ENCODE assay signal across 1 cellular context in genomic region chr13:99979453-99980200, GRCh38.
A peak's percentile ranks its signal among the peaks of the same experiment; 100 is the strongest.
TF ChIP-seq lines count a peak whose summit lies in the region.

No MANE protein-coding gene starts in this region.

TF ChIP-seq in HEK293, 187 proteins besides CTCF, POLR2A, EP300 and RAD21 (continued from another document and continues in another):
- TF ChIP-seq ZNF280C (tag by site-specific recombination; IDR thresholded peaks at IDR 0.05) (no peak), ZSCAN4 (tag by site-specific recombination; IDR thresholded peaks at IDR 0.05) (no peak), ZNF223 (tag by site-specific recombination; IDR thresholded peaks at IDR 0.05) (no peak), PBX3 (CRISPR knock-in tag; IDR thresholded peaks at IDR 0.05) (no peak), ZNF654 (tag by site-specific recombination; IDR thresholded peaks at IDR 0.05; ENCODE audit: low read depth) (no peak), ZNF624 (tag by site-specific recombination; IDR thresholded peaks at IDR 0.05) (no peak), ZNF26 (tag by site-specific recombination; IDR thresholded peaks at IDR 0.05) (no peak), KLF1 (tag by site-specific recombination; IDR thresholded peaks at IDR 0.05) (peak; percentile 62), PRDM6 (tag by site-specific recombination; IDR thresholded peaks at IDR 0.05) (no peak), ZNF362 (tag by site-specific recombination; IDR thresholded peaks at IDR 0.05) (no peak), ZNF274 (IDR thresholded peaks at IDR 0.05; ENCODE audit: low read length) (no peak), ZNF274 (tag by site-specific recombination; IDR thresholded peaks at IDR 0.05; ENCODE audit: borderline replicate concordance) (no peak), ZBTB7A (tag by site-specific recombination; IDR thresholded peaks at IDR 0.05; ENCODE audit: low read depth) (no peak), ZBTB11 (tag by site-specific recombination; conservative IDR thresholded peaks at IDR 0.05; ENCODE audit: low read depth) (no peak), ZNF239 (tag by site-specific recombination; IDR thresholded peaks at IDR 0.05) (no peak), KLF17 (tag by site-specific recombination; IDR thresholded peaks at IDR 0.05) (peak; percentile 27; the same call in 1 of the 2 replicates), ZNF169 (tag by site-specific recombination; IDR thresholded peaks at IDR 0.05) (no peak), KLF8 (tag by site-specific recombination; IDR thresholded peaks at IDR 0.05) (peak; percentile 57; the same call in 1 of the 2 replicates), GLI2 (tag by site-specific recombination; IDR thresholded peaks at IDR 0.05; ENCODE audit: borderline replicate concordance, low read depth) (no peak), ZNF600 (tag by site-specific recombination; IDR thresholded peaks at IDR 0.05) (no peak; the same call in none of the 2 replicates), GLIS2 (tag by site-specific recombination; IDR thresholded peaks at IDR 0.05) (peak; percentile 98), PATZ1 (tag by site-specific recombination; IDR thresholded peaks at IDR 0.05) (peak; percentile 71), ZNF791 (tag by site-specific recombination; IDR thresholded peaks at IDR 0.05) (no peak), TSHZ1 (tag by site-specific recombination; IDR thresholded peaks at IDR 0.05; ENCODE audit: borderline replicate concordance) (no peak), ZNF280D (tag by site-specific recombination; IDR thresholded peaks at IDR 0.05) (no peak), ZNF768 (tag by site-specific recombination; IDR thresholded peaks at IDR 0.05) (no peak), ZNF155 (tag by site-specific recombination; IDR thresholded peaks at IDR 0.05) (no peak), ZBTB6 (tag by site-specific recombination; IDR thresholded peaks at IDR 0.05) (no peak)
